In genomic region chr12:42332301-42332894, GRCh38 we compare ENCODE assay signal across 9 cellular contexts. TPM values are rescaled to one million over a fixed set of nuclear protein-coding genes. Genes with fewer than 3 reads are reported as not detected.
A peak's percentile ranks its signal among the peaks of the same experiment; 100 is the strongest.
DNase-seq lines count a peak whose midpoint lies in the region; ATAC-seq, FAIRE-seq and TF ChIP-seq lines count a peak whose summit lies in the region.
"Had no signal": no experiment of that assay in that cellular context is flagged by ENCODE, and none has a peak within 500 bp of the region (broad histone marks: within the 10 kb centered on the region; RNA-seq: fewer than 3 reads in every experiment).

No MANE protein-coding gene starts in this region.

- peaks cover 71% of the 10 kb centered on the region for H3K4me1 Mint-ChIP-seq in CD8-positive, alpha-beta T cell (ENCODE audit: low read depth)
- H3K4me1 Mint-ChIP-seq in astrocyte (ENCODE audit: low read depth, unreplicated experiment): peaks cover 25% of the 10 kb centered on the region

- POLR2A ChIA-PET in CD8-positive, alpha-beta T cell (lab: Charles Lee): no interaction called here

- H3K4me3 ChIP-seq in CD8-positive, alpha-beta T cell (ENCODE audit: low read depth, low read length): no peak overlapping the region
- H3K4me3 ChIP-seq in astrocyte (ENCODE audit: insufficient read depth, low read depth, low read length) (no peak overlapping the region), MG63 (no peak overlapping the region)
- H3K4me3 ChIP-seq: skin epidermis had no signal

- peak in 2 of 7 experiments; percentile 26 to 34 for DNase-seq in CD8-positive, alpha-beta T cell
- DNase-seq in NCI-H226: peak; percentile 33
- DNase-seq in astrocyte (ENCODE audit: low read depth): peak; percentile 11
- DNase-seq in hepatic stellate cell (ENCODE audit: low spot score): peak; percentile 44
- peak; percentile 87 for DNase-seq in superior temporal gyrus (ENCODE audit: extremely low spot score)
- DNase-seq in MG63: no peak

- peaks cover 94% of the 10 kb centered on the region for H3K79me2 ChIP-seq in astrocyte (ENCODE audit: insufficient read depth, low read length)

- H3K36me3 Mint-ChIP-seq in CD8-positive, alpha-beta T cell: peaks cover 41% of the 10 kb centered on the region
- H3K36me3 Mint-ChIP-seq in astrocyte (ENCODE audit: low read depth, unreplicated experiment): peaks cover 3% of the 10 kb centered on the region

- CTCF ChIA-PET in CD8-positive, alpha-beta T cell (lab: Charles Lee): interaction anchor here (0.5 to 1.9 kb wide), 12 partner anchors 9 to 400 kb away, joined by 3 to 8 read pairs (median 4); no protein-coding TSS in a partner anchor

- H3K4me1 ChIP-seq in CD8-positive, alpha-beta T cell (ENCODE audit: insufficient read depth, low read length): peaks cover 28% of the 10 kb centered on the region
- peaks cover 6% of the 10 kb centered on the region for H3K4me1 ChIP-seq in astrocyte (ENCODE audit: insufficient read depth, low read length)

- no peak overlapping the region for H3K27ac ChIP-seq in CD8-positive, alpha-beta T cell (ENCODE audit: low read depth, low read length)
- no peak overlapping the region for H3K27ac ChIP-seq in astrocyte (ENCODE audit: low read depth, low read length)
- H3K27ac ChIP-seq: skin epidermis had no signal

- H3K27ac Mint-ChIP-seq in CD8-positive, alpha-beta T cell: peak overlapping the region; percentile 43
- no peak overlapping the region for H3K27ac Mint-ChIP-seq in astrocyte (ENCODE audit: unreplicated experiment)

- H3K36me3 ChIP-seq in CD8-positive, alpha-beta T cell (ENCODE audit: insufficient read depth, low read length): peaks cover 7% of the 10 kb centered on the region
- H3K36me3 ChIP-seq in astrocyte (ENCODE audit: insufficient read depth, low read length) (peaks cover 6% of the 10 kb centered on the region), MG63 (peaks cover 12% of the 10 kb centered on the region)

- no peak overlapping the region for H3K4me2 ChIP-seq in astrocyte (ENCODE audit: low read length)

- ATAC-seq in CD8-positive, alpha-beta T cell: peak; percentile 64
- peak; percentile 68 for ATAC-seq in GM18858 (IDR thresholded peaks at IDR 0.05; ENCODE audit: unreplicated experiment)
- ATAC-seq in HG03108 (IDR thresholded peaks at IDR 0.05; ENCODE audit: unreplicated experiment): peak; percentile 70

- peaks cover 47% of the 10 kb centered on the region for H4K20me1 ChIP-seq in astrocyte (ENCODE audit: insufficient read depth, low read length)

- no peaks in the 10 kb centered on the region for H3K9me3 ChIP-seq in CD8-positive, alpha-beta T cell (ENCODE audit: low read length)
- H3K9me3 ChIP-seq in astrocyte (ENCODE audit: insufficient read depth, low read depth, low read length) (no peaks in the 10 kb centered on the region), MG63 (no peaks in the 10 kb centered on the region)

- no peak overlapping the region for H3K4me3 Mint-ChIP-seq in CD8-positive, alpha-beta T cell
- no peak overlapping the region for H3K4me3 Mint-ChIP-seq in astrocyte (ENCODE audit: unreplicated experiment)

- no peaks in the 10 kb centered on the region for H3K27me3 ChIP-seq in CD8-positive, alpha-beta T cell (ENCODE audit: insufficient read depth, low read length)
- no peaks in the 10 kb centered on the region for H3K27me3 ChIP-seq in astrocyte (ENCODE audit: insufficient read depth, low read length)
- H3K27me3 ChIP-seq in MG63: no peaks in the 10 kb centered on the region

- H3K9ac ChIP-seq in astrocyte (ENCODE audit: low read length): no peak overlapping the region

- H2AFZ ChIP-seq in astrocyte (ENCODE audit: low read depth, low read length): no peak overlapping the region

- H3K27me3 Mint-ChIP-seq in CD8-positive, alpha-beta T cell (ENCODE audit: low read depth): no peaks in the 10 kb centered on the region
- no peaks in the 10 kb centered on the region for H3K27me3 Mint-ChIP-seq in astrocyte (ENCODE audit: low read depth, unreplicated experiment)

- FAIRE-seq in astrocyte (lab: Jason Lieb, UNC): no peak

- no peaks in the 10 kb centered on the region for H3K9me3 Mint-ChIP-seq in CD8-positive, alpha-beta T cell
- H3K9me3 Mint-ChIP-seq in astrocyte (ENCODE audit: unreplicated experiment): no peaks in the 10 kb centered on the region

- TF ChIP-seq CTCF in CD8-positive, alpha-beta T cell (IDR thresholded peaks at IDR 0.05): peak; percentile 78
- peak; percentile 62 for TF ChIP-seq CTCF in astrocyte (IDR thresholded peaks at IDR 0.05; ENCODE audit: insufficient read depth, low read depth, low read length)

- intact Hi-C loops in CD8-positive, alpha-beta T cell (cut with DNase I, micrococcal nuclease): loop anchor here (1.0 to 5.0 kb wide), 3 partner anchors 203 to 310 kb away; no protein-coding TSS in a partner anchor

RNA-seq across cellular contexts. Expression of gene PPHLN1, which starts 6.4 kb away (rescaled TPM):
- 100 to 1,000 TPM; 104 to 108 TPM for total RNA-seq in CD8-positive, alpha-beta T cell
- 56.9 and 65.3 TPM in 2 replicates for total RNA-seq in astrocyte
- total RNA-seq in MG63 (2014; rRNA removed; shearing (Covaris generic); ENCODE audit: low replicate concordance): 19.8 and 20.7 TPM in 2 replicates

RNA-seq across cellular contexts. Expression of gene ZCRB1, which starts 6.5 kb away (rescaled TPM):
- 10 to 100 TPM; 35.7 to 39.4 TPM for total RNA-seq in CD8-positive, alpha-beta T cell
- total RNA-seq in astrocyte: 45.8 and 50.7 TPM in 2 replicates
- 32.1 and 42.6 TPM in 2 replicates for total RNA-seq in MG63 (2014; rRNA removed; shearing (Covaris generic); ENCODE audit: low replicate concordance)
